ENCODE assay signal across 20 cellular contexts in the genomic region with DNA sequence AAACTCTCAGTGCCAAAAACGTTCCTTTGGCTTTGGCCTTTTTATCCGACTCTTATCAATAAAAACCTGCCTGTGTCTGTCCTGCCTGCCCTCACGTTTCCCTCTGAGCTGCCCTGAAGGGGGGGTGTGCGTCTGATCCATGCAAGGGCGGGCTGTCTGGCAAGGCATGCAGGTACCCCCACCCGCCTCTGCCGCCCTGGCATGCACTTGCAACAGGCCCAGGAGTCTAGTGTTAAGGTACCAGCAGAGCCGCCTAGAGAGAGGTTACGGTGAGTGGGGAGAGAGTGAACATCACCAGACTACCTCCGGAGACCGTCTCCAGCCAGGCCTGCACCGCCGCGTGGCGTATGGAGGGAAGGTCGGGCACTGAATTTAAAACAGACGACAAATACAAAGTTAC.
"Had no signal": no experiment of that assay in that cellular context is flagged by ENCODE, and none has a peak within 500 bp of the region (broad histone marks: within the 10 kb centered on the region; RNA-seq: fewer than 3 reads in every experiment).

No MANE protein-coding gene starts in this region.

- ATAC-seq: HepG2 had no signal

- H3K9me3 ChIP-seq: SK-N-SH had no signal

- H3K9ac ChIP-seq: SK-N-SH had no signal

- DNase-seq: IMR-90, Kasumi-1, KG1, MM.1S, NCI-H1092 treated with DMSO at 0.1 percent for 48 hours, NCI-H1436, NCI-H187, NCI-H2029, NCI-H2081 treated with DMSO at 0.1 percent for 48 hours, NCI-H2171, NCI-H226, NCI-H446, NCI-H510A, NCI-H524 treated with DMSO at 0.1 percent for 48 hours, NCI-H69, NCI-H774, Right ventricle myocardium superior, RPMI8226, SK-N-SH had no signal

- H3K4me2 ChIP-seq: SK-N-SH had no signal
